Comparison of ENCODE assay signal across 1 cellular context in the genomic region with DNA sequence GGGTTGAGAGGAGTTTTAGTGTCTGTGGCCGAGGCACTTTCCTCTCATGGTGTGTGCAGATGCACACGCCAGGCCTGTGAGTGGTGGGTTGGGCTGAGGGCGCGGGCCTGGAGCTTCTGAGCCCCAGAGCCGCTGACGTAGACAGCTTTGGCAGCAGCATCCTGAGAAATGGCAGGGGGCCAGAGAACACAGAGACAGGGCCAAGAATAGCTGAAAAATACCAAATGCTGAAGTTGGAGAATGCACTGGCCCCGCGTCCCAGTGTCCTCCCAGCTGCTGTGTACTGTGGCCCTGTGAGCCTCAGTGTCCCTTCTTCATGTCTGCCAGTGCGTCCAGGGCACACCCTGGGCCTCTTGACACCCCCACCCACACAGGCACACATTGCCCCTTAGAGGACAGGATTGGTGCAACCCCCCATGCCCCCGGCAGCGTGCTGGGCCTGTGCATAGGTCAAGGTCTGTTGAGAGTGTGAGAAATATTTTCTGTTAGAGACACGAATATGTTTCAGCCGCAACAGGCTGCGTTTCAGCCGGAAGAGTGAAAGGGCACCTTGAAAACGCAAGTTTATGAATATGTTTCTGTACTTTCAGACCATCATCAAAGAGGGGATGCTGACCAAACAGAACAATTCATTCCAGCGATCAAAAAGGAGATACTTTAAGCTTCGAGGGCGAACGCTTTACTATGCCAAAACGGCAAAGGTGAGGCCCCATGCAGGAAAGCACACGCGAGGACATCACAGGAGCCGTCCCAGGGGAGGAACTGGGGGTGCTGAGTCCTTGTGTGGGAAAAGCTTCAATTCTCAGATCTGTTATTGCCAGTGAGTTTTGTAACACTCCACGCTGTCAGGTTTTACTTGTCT.
TF ChIP-seq lines count a peak whose summit lies in the region.

No MANE protein-coding gene starts in this region.

TF ChIP-seq in HEK293, 187 proteins besides CTCF, POLR2A, EP300 and RAD21 (continued from another document):
- TF ChIP-seq, protein P1, sequence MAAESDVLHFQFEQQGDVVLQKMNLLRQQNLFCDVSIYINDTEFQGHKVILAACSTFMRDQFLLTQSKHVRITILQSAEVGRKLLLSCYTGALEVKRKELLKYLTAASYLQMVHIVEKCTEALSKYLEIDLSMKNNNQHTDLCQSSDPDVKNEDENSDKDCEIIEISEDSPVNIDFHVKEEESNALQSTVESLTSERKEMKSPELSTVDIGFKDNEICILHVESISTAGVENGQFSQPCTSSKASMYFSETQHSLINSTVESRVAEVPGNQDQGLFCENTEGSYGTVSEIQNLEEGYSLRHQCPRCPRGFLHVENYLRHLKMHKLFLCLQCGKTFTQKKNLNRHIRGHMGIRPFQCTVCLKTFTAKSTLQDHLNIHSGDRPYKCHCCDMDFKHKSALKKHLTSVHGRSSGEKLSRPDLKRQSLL (tag by site-specific recombination; IDR thresholded peaks at IDR 0.05): peak; percentile 67; the same call in 1 of the 2 replicates
- TF ChIP-seq PRDM1 (tag by site-specific recombination; IDR thresholded peaks at IDR 0.05): no peak
TF ChIP-seq in HEK293: peak in this region for 5.
